25 cellular contexts compared by ENCODE assay signal in genomic region chr11:125331357-125331756, GRCh38.
"Had no signal": no experiment of that assay in that cellular context is flagged by ENCODE, and none has a peak within 500 bp of the region (broad histone marks: within the 10 kb centered on the region; RNA-seq: fewer than 3 reads in every experiment).

No MANE protein-coding gene starts in this region.

- H3K9me3 Mint-ChIP-seq: activated CD4-positive, alpha-beta memory T cell treated with anti-CD3 and anti-CD28 coated beads for 36 hours; activated CD4-positive, alpha-beta T cell treated with anti-CD3 and anti-CD28 coated beads, Interleukin-2, amount 10 ng/mL, durations not matched to agents 7 days and 5 days; activated naive CD4-positive, alpha-beta T cell treated with anti-CD3 and anti-CD28 coated beads for 36 hours; activated T-cell treated with anti-CD3 and anti-CD28 coated beads, Interleukin-2, amount 50 U/mL, for 4 hours; activated T-helper 17 cell treated with anti-CD3 and anti-CD28 coated beads, Interleukin-2, amount 50 U/mL, for 72 hours had no signal

- H3K4me1 ChIP-seq: Peyer's patch had no signal

- H3K9me3 ChIP-seq: Peyer's patch, SJCRH30, SK-N-SH had no signal

- DNase-seq: activated CD4-positive, alpha-beta memory T cell treated with anti-CD3 and anti-CD28 coated beads for 36 hours; activated CD4-positive, alpha-beta T cell treated with anti-CD3 and anti-CD28 coated beads, Interleukin-2, amount 10 ng/mL, durations not matched to agents 7 days and 5 days; activated CD4-positive, CD25-positive, alpha-beta regulatory T cell; activated CD8-positive, alpha-beta memory T cell treated with anti-CD3 and anti-CD28 coated beads for 24 hours; activated gamma-delta T cell; activated naive CD4-positive, alpha-beta T cell treated with anti-CD3 and anti-CD28 coated beads for 36 hours; activated T-cell treated with anti-CD3 and anti-CD28 coated beads, Interleukin-2, amount 50 U/mL, for 4 hours; amygdala; Kasumi-1; NCI-H1105 treated with DMSO at 0.1 percent for 48 hours; NCI-H1436 treated with DMSO at 0.1 percent for 48 hours; NCI-H187; NCI-H2081; NCI-H510A treated with DMSO at 0.1 percent for 48 hours; NCI-H69; Peyer's patch; Right ventricle myocardium superior; SJCRH30; SK-N-SH; T-helper 1 cell had no signal

- ATAC-seq: activated T-cell treated with anti-CD3 and anti-CD28 coated beads, Interleukin-2, amount 50 U/mL, for 4 hours; activated T-helper 17 cell treated with anti-CD3 and anti-CD28 coated beads, Interleukin-2, amount 50 U/mL, for 72 hours; K562 had no signal

- H3K4me1 Mint-ChIP-seq: activated CD4-positive, alpha-beta T cell treated with anti-CD3 and anti-CD28 coated beads, Interleukin-2, amount 10 ng/mL, durations not matched to agents 7 days and 5 days; activated T-helper 17 cell treated with anti-CD3 and anti-CD28 coated beads, Interleukin-2, amount 50 U/mL, for 72 hours had no signal

- H3K36me3 Mint-ChIP-seq: activated CD4-positive, alpha-beta memory T cell treated with anti-CD3 and anti-CD28 coated beads for 36 hours; activated naive CD8-positive, alpha-beta T cell had no signal

- FAIRE-seq: K562 had no signal

- H3K4me3 ChIP-seq: K562, Peyer's patch, SJCRH30 had no signal

- H3K9ac ChIP-seq: SK-N-SH had no signal

- H3K4me3 Mint-ChIP-seq: activated CD4-positive, alpha-beta memory T cell treated with anti-CD3 and anti-CD28 coated beads for 36 hours; activated CD4-positive, alpha-beta T cell treated with anti-CD3 and anti-CD28 coated beads, Interleukin-2, amount 10 ng/mL, durations not matched to agents 7 days and 5 days; activated naive CD4-positive, alpha-beta T cell treated with anti-CD3 and anti-CD28 coated beads for 36 hours; activated naive CD8-positive, alpha-beta T cell; activated T-cell treated with anti-CD3 and anti-CD28 coated beads, Interleukin-2, amount 50 U/mL, for 4 hours; activated T-helper 17 cell treated with anti-CD3 and anti-CD28 coated beads, Interleukin-2, amount 50 U/mL, for 72 hours had no signal

- H3K36me3 ChIP-seq: Peyer's patch, SJCRH30 had no signal

- H3K27ac ChIP-seq: Peyer's patch, RWPE1, SJCRH30, VCaP had no signal

- H3K27ac Mint-ChIP-seq: activated CD4-positive, alpha-beta memory T cell treated with anti-CD3 and anti-CD28 coated beads for 36 hours; activated CD4-positive, alpha-beta T cell treated with anti-CD3 and anti-CD28 coated beads, Interleukin-2, amount 10 ng/mL, durations not matched to agents 7 days and 5 days; activated naive CD4-positive, alpha-beta T cell treated with anti-CD3 and anti-CD28 coated beads for 36 hours; activated naive CD8-positive, alpha-beta T cell; activated T-helper 17 cell treated with anti-CD3 and anti-CD28 coated beads, Interleukin-2, amount 50 U/mL, for 72 hours had no signal

- H3K27me3 ChIP-seq: Peyer's patch, SJCRH30 had no signal
